ENCODE assay signal across 8 cellular contexts in genomic region chr16:89320717-89321501, GRCh38.
DNase-seq lines count a peak whose midpoint lies in the region; ATAC-seq and TF ChIP-seq lines count a peak whose summit lies in the region.

No MANE protein-coding gene starts in this region.

- no peak overlapping the region for H3K4me3 ChIP-seq in cardiac muscle cell

- H3K9me3 ChIP-seq in T-helper 17 cell (ENCODE audit: control insufficient read depth, low read length, poor library complexity, severe bottlenecking) = no peaks in the 10 kb centered on the region
- no peaks in the 10 kb centered on the region for H3K9me3 ChIP-seq in cardiac muscle cell (ENCODE audit: low read depth)

- TF ChIP-seq CTCF in cardiac muscle cell (IDR thresholded peaks at IDR 0.05; ENCODE audit: low read depth, low read length) = no peak

- H3K4me1 Mint-ChIP-seq in activated naive CD4-positive, alpha-beta T cell treated with anti-CD3 and anti-CD28 coated beads, Interleukin-2, amount 50 U/mL, for 24 hours = peaks cover 92% of the 10 kb centered on the region
- peaks cover 83% of the 10 kb centered on the region for H3K4me1 Mint-ChIP-seq in T-helper 17 cell

- no peaks in the 10 kb centered on the region for H3K36me3 ChIP-seq in cardiac muscle cell

- intact Hi-C loops in sciatic nerve (cut with DNase I) = no loop called here

- H3K27me3 Mint-ChIP-seq in activated naive CD4-positive, alpha-beta T cell treated with anti-CD3 and anti-CD28 coated beads, Interleukin-2, amount 50 U/mL, for 24 hours = no peaks in the 10 kb centered on the region
- no peaks in the 10 kb centered on the region for H3K27me3 Mint-ChIP-seq in T-helper 17 cell

- peak overlapping the region; percentile 23 for H3K27ac Mint-ChIP-seq in activated naive CD4-positive, alpha-beta T cell treated with anti-CD3 and anti-CD28 coated beads, Interleukin-2, amount 50 U/mL, for 24 hours
- no peak overlapping the region for H3K27ac Mint-ChIP-seq in T-helper 17 cell

- peak overlapping the region; percentile 88 for H3K27ac ChIP-seq in cardiac muscle cell

- H3K4me3 Mint-ChIP-seq in activated naive CD4-positive, alpha-beta T cell treated with anti-CD3 and anti-CD28 coated beads, Interleukin-2, amount 50 U/mL, for 24 hours = peak overlapping the region; percentile 3
- H3K4me3 Mint-ChIP-seq in T-helper 17 cell = peak overlapping the region; percentile 77

- no peaks in the 10 kb centered on the region for H3K36me3 Mint-ChIP-seq in activated naive CD4-positive, alpha-beta T cell treated with anti-CD3 and anti-CD28 coated beads, Interleukin-2, amount 50 U/mL, for 24 hours
- H3K36me3 Mint-ChIP-seq in T-helper 17 cell (ENCODE audit: low read depth) = no peaks in the 10 kb centered on the region

- H3K27me3 ChIP-seq in cardiac muscle cell = no peaks in the 10 kb centered on the region

- DNase-seq in activated naive CD4-positive, alpha-beta T cell (lab: John Stamatoyannopoulos, UW) = no peak
- DNase-seq in T-helper 17 cell (no peak), cardiac muscle cell (ENCODE audit: low read depth in 1 of 2, low spot score in 1 of 2) (peak; percentile 47 to 61), sciatic nerve (ENCODE audit: low spot score) (no peak)
- DNase-seq in activated naive CD4-positive, alpha-beta T cell treated with Interleukin-2 at 50 U/mL for 16 hours = no peak

- ATAC-seq in T-helper 17 cell (no peak), sciatic nerve (peak; percentile 24), HG03457 (IDR thresholded peaks at IDR 0.05; ENCODE audit: unreplicated experiment) (no peak), GM18505 (IDR thresholded peaks at IDR 0.05; ENCODE audit: unreplicated experiment) (no peak)

- H3K4me1 ChIP-seq in cardiac muscle cell (ENCODE audit: low read depth) = peaks cover 60% of the 10 kb centered on the region

- H3K9me3 Mint-ChIP-seq in activated naive CD4-positive, alpha-beta T cell treated with anti-CD3 and anti-CD28 coated beads, Interleukin-2, amount 50 U/mL, for 24 hours = no peaks in the 10 kb centered on the region

- no peak for TF ChIP-seq POLR2A in GM18505 (IDR thresholded peaks at IDR 0.05; ENCODE audit: borderline replicate concordance, extremely low read depth, insufficient read depth, insufficient read length)

Comparison
In these comparisons a context has a peak if more than half of its experiments do, and no peak if none do; other contexts are left out.
1. DNase-seq: peak in cardiac muscle cell (2 of 2); none in activated naive CD4-positive, alpha-beta T cell (0 of 4), T-helper 17 cell (0 of 3), sciatic nerve (single experiment) and activated naive CD4-positive, alpha-beta T cell treated with Interleukin-2 at 50 U/mL for 16 hours (single experiment).